Comparison of ENCODE assay signal across 33 cellular contexts in genomic region chr2:117850015-117850414, GRCh38. TPM values are rescaled to one million over a fixed set of nuclear protein-coding genes. Genes with fewer than 3 reads are reported as not detected.
DNase-seq lines count a peak whose midpoint lies in the region; ATAC-seq and TF ChIP-seq lines count a peak whose summit lies in the region.
"Had no signal": no experiment of that assay in that cellular context is flagged by ENCODE, and none has a peak within 500 bp of the region (broad histone marks: within the 10 kb centered on the region; RNA-seq: fewer than 3 reads in every experiment).

No MANE protein-coding gene starts in this region.

- no peak for ATAC-seq in HG03565 (IDR thresholded peaks at IDR 0.05; ENCODE audit: unreplicated experiment)
- ATAC-seq: activated naive CD8-positive, alpha-beta T cell treated with anti-CD3 and anti-CD28 coated beads, Interleukin-2, amount 50 U/mL, for 24 hours; Right ventricle myocardium inferior had no signal

- no peak for TF ChIP-seq CTCF in HEK293 (tag by site-specific recombination; IDR thresholded peaks at IDR 0.05)
- TF ChIP-seq CTCF in WERI-Rb-1 (IDR thresholded peaks at IDR 0.05; ENCODE audit: low read depth, low read length) = no peak

- H3K4me3 ChIP-seq in HEK293 (ENCODE audit: low read depth, low read length) = no peak overlapping the region
- no peak overlapping the region for H3K4me3 ChIP-seq in WERI-Rb-1 (ENCODE audit: low read depth, low read length)
- H3K4me3 ChIP-seq: cardiac muscle cell, GM23248, hepatocyte, MG63 had no signal

- H3K27me3 ChIP-seq in WERI-Rb-1 (ENCODE audit: insufficient read depth, low read depth, severe bottlenecking) = no peaks in the 10 kb centered on the region
- H3K27me3 ChIP-seq: MG63 had no signal

- H3K4me1 ChIP-seq in ES-I3 (ENCODE audit: insufficient read depth, low read length) (peaks cover 14% of the 10 kb centered on the region; the same call in 1 of the 2 replicates), HEK293 (ENCODE audit: control insufficient read depth, insufficient read depth, low read length) (peaks cover 4% of the 10 kb centered on the region; the same call in 1 of the 2 replicates)

- H3K9me3 ChIP-seq in ES-I3 (ENCODE audit: control insufficient read depth, insufficient read depth, low read length) (peaks cover 4% of the 10 kb centered on the region), HEK293 (ENCODE audit: control insufficient read depth, insufficient read depth, low read depth, low read length) (no peaks in the 10 kb centered on the region), WERI-Rb-1 (ENCODE audit: severe bottlenecking) (no peaks in the 10 kb centered on the region)
- H3K9me3 ChIP-seq: MG63 had no signal

- H3K9ac ChIP-seq in ES-I3 (ENCODE audit: low read depth, low read length) = peak overlapping the region; percentile 24; the same call in 1 of the 2 replicates
- H3K9ac ChIP-seq: GM23248 had no signal

- H3K27ac ChIP-seq in HEK293 (ENCODE audit: extremely low read depth, low read depth, low read length) (no peak overlapping the region), WERI-Rb-1 (no peak overlapping the region)
- H3K27ac ChIP-seq: cardiac muscle cell, epithelial cell of prostate, GM23248, hepatocyte had no signal

- POLR2A ChIA-PET in HEK293 (lab: Yijun Ruan, JAX) = no interaction called here

- DNase-seq in WERI-Rb-1 (peak; percentile 46), iPS-NIHi7 (ENCODE audit: extremely low spot score) (peak; percentile 66), dermis blood vessel endothelial cell (no peak), NCI-H1436 (lab: John Stamatoyannopoulos, UW) (no peak), SIG-M5 treated with dmso at 0.1 percent for 504 hours (lab: John Stamatoyannopoulos, UW; ENCODE audit: unreplicated experiment) (no peak)
- DNase-seq: ACHN; activated CD4-positive, alpha-beta memory T cell treated with anti-CD3 and anti-CD28 coated beads for 36 hours; activated CD4-positive, alpha-beta T cell treated with anti-CD3 and anti-CD28 coated beads for 1 hour; activated CD8-positive, alpha-beta memory T cell treated with anti-CD3 and anti-CD28 coated beads, Interleukin-2, amount 50 U/mL, for 4 hours; activated naive CD4-positive, alpha-beta T cell; activated naive CD8-positive, alpha-beta T cell treated with anti-CD3 and anti-CD28 coated beads, Interleukin-2, amount 50 U/mL, for 24 hours; DMS79; effector CD4-positive, alpha-beta T cell; GDM1; GM23248; KBM-7; kidney; MG63; midbrain; naive B cell; NCI-H1105; NCI-H2029; NCI-H446 treated with DMSO at 0.1 percent for 48 hours; occipital lobe; stimulated activated naive CD4-positive, alpha-beta T cell; T-helper 2 cell had no signal

- CTCF ChIA-PET in HEK293 (lab: Yijun Ruan, JAX) = no interaction called here

- H3K36me3 ChIP-seq in ES-I3 (ENCODE audit: insufficient read depth, low read length) (no peaks in the 10 kb centered on the region), HEK293 (ENCODE audit: control insufficient read depth in 2 of 2, insufficient read depth in 1 of 2, low read length in 2 of 2) (no peaks in the 10 kb centered on the region), WERI-Rb-1 (no peaks in the 10 kb centered on the region)
- H3K36me3 ChIP-seq: cardiac muscle cell, MG63 had no signal

TF ChIP-seq in HEK293, 187 proteins besides CTCF, POLR2A, EP300 and RAD21:
- 0 out of 2 replicates have a peak, but pooled peaks have one; percentile 23 for TF ChIP-seq SCRT2 (tag by site-specific recombination; IDR thresholded peaks at IDR 0.05)
- no peak for TF ChIP-seq ZNF704 (tag by site-specific recombination; IDR thresholded peaks at IDR 0.05)
- no peak for TF ChIP-seq ZNF157 (tag by site-specific recombination; IDR thresholded peaks at IDR 0.05)

RNA-seq across cellular contexts. Expression of gene DDX18, which starts 35.5 kb away (rescaled TPM):
- total RNA-seq in dermis blood vessel endothelial cell = 60.8 and 80.4 TPM in 2 replicates

Comparison
In these comparisons a context has a peak if more than half of its experiments do, and no peak if none do; other contexts are left out.
1. DNase-seq: peak in WERI-Rb-1 (single experiment) and iPS-NIHi7 (single experiment); none in dermis blood vessel endothelial cell (single experiment), NCI-H1436 (single experiment) and SIG-M5 treated with dmso at 0.1 percent for 504 hours (single experiment).